In the genomic region with DNA sequence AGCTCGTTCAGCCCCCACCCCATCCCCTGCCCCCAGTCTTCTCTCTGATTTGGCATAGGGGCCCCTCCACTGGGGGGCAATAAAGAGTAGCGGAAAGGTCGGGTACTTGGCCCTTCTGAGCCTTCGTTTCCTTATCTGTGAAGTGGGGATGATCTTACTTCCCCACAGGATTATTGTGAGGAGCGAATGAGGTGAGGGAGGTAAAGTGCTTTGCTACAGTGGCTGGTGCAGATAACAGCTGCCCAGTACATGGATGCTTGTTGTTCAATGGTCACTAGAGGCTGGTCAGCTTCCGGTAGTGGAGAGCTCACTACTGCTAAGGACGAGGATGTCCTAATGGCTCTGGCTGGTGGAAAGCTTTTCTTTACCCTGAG, we compare ENCODE assay signal across 12 cellular contexts.
"Had no signal": no experiment of that assay in that cellular context is flagged by ENCODE, and none has a peak within 500 bp of the region (broad histone marks: within the 10 kb centered on the region; RNA-seq: fewer than 3 reads in every experiment).

No MANE protein-coding gene starts in this region.

- H3K9me3 ChIP-seq: esophagus squamous epithelium, heart right ventricle, tibial nerve, uterus had no signal

- H3K27me3 ChIP-seq: uterus had no signal

- H3K27ac ChIP-seq: esophagus squamous epithelium, heart right ventricle, tibial nerve, uterus, VCaP had no signal

- H3K4me3 ChIP-seq: esophagus squamous epithelium, heart right ventricle, tibial nerve, uterus had no signal

- DNase-seq: activated CD4-positive, alpha-beta T cell treated with anti-CD3 and anti-CD28 coated beads, Interleukin-2, amount 50 U/mL, for 4 hours; cerebellar nuclear complex; effector memory CD4-positive, alpha-beta T cell; esophagus squamous epithelium; heart right ventricle; immature natural killer cell; left ventricle myocardium superior; stimulated activated naive B cell treated with anti-CD40 and anti-IgM and Interleukin-4, amounts not matched to agents 10 μg/mL and 1 μg/mL and 100 μg/mL, for 72 hours; T1000; uterus had no signal

- H3K36me3 ChIP-seq: esophagus squamous epithelium, uterus had no signal

- H3K4me1 ChIP-seq: uterus had no signal
